ENCODE assay signal across 9 cellular contexts in the genomic region with DNA sequence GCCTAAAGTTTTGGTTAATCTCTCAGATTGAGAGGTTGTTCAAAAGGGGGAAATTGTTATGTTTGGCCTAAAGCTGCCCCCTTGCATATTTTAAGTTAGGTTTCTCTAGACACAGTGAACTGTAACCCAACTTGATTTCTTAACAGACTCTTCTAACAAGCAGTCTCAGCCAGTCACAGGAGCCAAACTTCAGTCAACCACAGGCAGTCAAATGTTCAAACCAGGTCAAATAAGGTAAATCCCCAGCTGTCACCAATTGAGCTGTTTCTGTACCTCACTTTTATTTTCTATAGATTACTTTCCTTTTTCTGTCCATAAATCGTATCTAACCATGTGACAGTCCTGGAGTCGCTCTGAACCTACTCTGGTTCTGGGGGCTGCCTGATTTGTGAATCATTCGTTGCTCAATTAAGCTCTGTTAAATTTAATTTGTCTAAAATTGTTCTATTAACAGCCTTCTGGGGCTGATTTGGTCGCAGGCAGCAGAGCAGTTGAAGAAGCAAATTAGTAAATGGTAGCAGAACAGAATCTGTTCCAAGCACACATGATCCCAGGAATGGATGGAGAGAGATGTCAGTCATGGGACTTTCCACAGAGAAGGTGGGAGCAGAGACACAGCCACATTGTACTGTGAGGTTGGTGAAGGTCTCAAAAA. TPM values are rescaled to one million over a fixed set of nuclear protein-coding genes. Genes with fewer than 3 reads are reported as not detected.
DNase-seq lines count a peak whose midpoint lies in the region; ATAC-seq and TF ChIP-seq lines count a peak whose summit lies in the region.
"Had no signal": no experiment of that assay in that cellular context is flagged by ENCODE, and none has a peak within 500 bp of the region (broad histone marks: within the 10 kb centered on the region; RNA-seq: fewer than 3 reads in every experiment).

No MANE protein-coding gene starts in this region.

- no peaks in the 10 kb centered on the region for H3K9me3 Mint-ChIP-seq in T-helper 2 cell treated with Interferon-gamma antibody and Interleukin-4, amounts not matched to agents 5 μg/mL and 100 μg/mL, for 36 hours

- no peak overlapping the region for H3K4me3 ChIP-seq in BE2C (ENCODE audit: low read depth, low read length)

- H3K36me3 ChIP-seq in BE2C: no peaks in the 10 kb centered on the region

- H3K4me1 ChIP-seq in BE2C: no peaks in the 10 kb centered on the region

- DNase-seq in BE2C (peak; percentile 8), NCI-H2029 treated with DMSO at 0.1 percent for 48 hours (lab: John Stamatoyannopoulos, UW) (no peak), ecto neural progenitor cell (ENCODE audit: low spot score) (no peak), putamen (ENCODE audit: low spot score) (no peak), NCI-H1930 (lab: John Stamatoyannopoulos, UW) (no peak)
- peak; percentile 30 for DNase-seq in T-helper 2 cell treated with Interferon-gamma antibody and Interleukin-4, amounts not matched to agents 5 μg/mL and 100 μg/mL, for 36 hours (ENCODE audit: low spot score)
- DNase-seq: Calu3 had no signal

- H3K27me3 Mint-ChIP-seq in T-helper 2 cell treated with Interferon-gamma antibody and Interleukin-4, amounts not matched to agents 5 μg/mL and 100 μg/mL, for 36 hours (ENCODE audit: low read depth): no peaks in the 10 kb centered on the region

- ATAC-seq in GM18909 (IDR thresholded peaks at IDR 0.05; ENCODE audit: poor library complexity, unreplicated experiment) (peak; percentile 81), HG02885 (IDR thresholded peaks at IDR 0.05; ENCODE audit: poor library complexity, unreplicated experiment) (peak; percentile 95)

- no peaks in the 10 kb centered on the region for H3K9me3 ChIP-seq in BE2C

- peaks cover 12% of the 10 kb centered on the region for H3K4me1 Mint-ChIP-seq in T-helper 2 cell treated with Interferon-gamma antibody and Interleukin-4, amounts not matched to agents 5 μg/mL and 100 μg/mL, for 36 hours (ENCODE audit: low read depth)

- no peak overlapping the region for H3K27ac Mint-ChIP-seq in T-helper 2 cell treated with Interferon-gamma antibody and Interleukin-4, amounts not matched to agents 5 μg/mL and 100 μg/mL, for 36 hours

- no peaks in the 10 kb centered on the region for H3K36me3 Mint-ChIP-seq in T-helper 2 cell treated with Interferon-gamma antibody and Interleukin-4, amounts not matched to agents 5 μg/mL and 100 μg/mL, for 36 hours (ENCODE audit: low read depth)

- H3K27me3 ChIP-seq in BE2C: no peaks in the 10 kb centered on the region

- H3K4me3 Mint-ChIP-seq in T-helper 2 cell treated with Interferon-gamma antibody and Interleukin-4, amounts not matched to agents 5 μg/mL and 100 μg/mL, for 36 hours: no peak overlapping the region

- TF ChIP-seq CTCF in BE2C (IDR thresholded peaks at IDR 0.05; ENCODE audit: low read depth, low read length): no peak

RNA-seq across cellular contexts. Expression of a gene that starts 16.4 kb away (rescaled TPM):
- polyA plus RNA-seq in BE2C (2012; ENCODE audit: insufficient read depth, insufficient read length, low read depth): 11.0 TPM

Comparison
In these comparisons a context has a peak if more than half of its experiments do, and no peak if none do; other contexts are left out.
1. DNase-seq: peak in BE2C (single experiment) and T-helper 2 cell treated with Interferon-gamma antibody and Interleukin-4, amounts not matched to agents 5 μg/mL and 100 μg/mL, for 36 hours (single experiment); none in NCI-H2029 treated with DMSO at 0.1 percent for 48 hours (single experiment), ecto neural progenitor cell (single experiment), putamen (single experiment) and NCI-H1930 (0 of 2).